ENCODE assay signal across 9 cellular contexts in the genomic region with DNA sequence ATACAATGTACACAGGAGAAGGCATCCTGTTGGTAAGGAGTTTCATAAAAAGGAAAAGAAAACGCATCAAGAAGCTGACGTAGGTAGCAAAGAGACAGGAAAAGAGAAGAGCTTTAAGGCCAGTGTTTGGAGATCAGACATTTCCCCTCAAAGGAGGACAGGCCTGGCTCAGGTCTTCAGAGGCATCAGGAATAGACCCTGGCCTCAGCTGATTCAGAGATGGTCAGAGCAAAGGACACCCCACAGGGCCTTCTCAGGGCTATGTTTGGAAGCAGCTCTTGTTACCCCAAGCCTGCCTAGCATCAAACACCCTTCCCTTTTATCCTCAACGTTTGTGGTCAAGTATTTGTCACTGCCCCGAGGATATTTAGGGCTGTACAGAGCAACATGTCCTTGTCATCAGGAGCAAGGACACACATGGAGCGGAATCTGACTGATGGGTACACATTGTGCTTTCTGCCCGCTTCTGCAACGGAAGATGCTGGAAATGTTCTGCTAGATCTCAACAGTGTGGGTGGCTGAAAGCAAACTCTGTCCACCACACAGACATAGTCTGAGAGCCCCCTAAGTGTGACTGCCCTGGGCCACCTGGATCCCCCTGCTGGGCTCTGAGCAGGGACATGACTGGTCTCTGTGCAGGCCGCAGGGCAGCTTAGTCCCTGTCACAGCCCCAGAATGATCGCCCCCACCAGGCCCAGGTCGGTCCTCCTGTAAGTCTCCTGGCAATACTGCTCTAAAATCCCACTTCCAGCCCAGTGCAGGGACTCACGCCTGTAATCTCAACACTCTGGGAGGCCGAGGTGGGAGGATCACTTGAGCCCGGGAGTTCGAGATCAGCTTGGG. TPM values are rescaled to one million over a fixed set of nuclear protein-coding genes. Genes with fewer than 3 reads are reported as not detected.
DNase-seq lines count a peak whose midpoint lies in the region; ATAC-seq and TF ChIP-seq lines count a peak whose summit lies in the region.
"Had no signal": no experiment of that assay in that cellular context is flagged by ENCODE, and none has a peak within 500 bp of the region (broad histone marks: within the 10 kb centered on the region; RNA-seq: fewer than 3 reads in every experiment).

No MANE protein-coding gene starts in this region.

- H3K4me2 ChIP-seq in DOHH2 (ENCODE audit: low read length) = peak overlapping the region; percentile 79
- H3K4me2 ChIP-seq in trophoblast cell (ENCODE audit: low read length) = no peak overlapping the region

- no peak overlapping the region for H4K12ac ChIP-seq in trophoblast cell (ENCODE audit: low read depth, low read length)

- H3K23ac ChIP-seq in trophoblast cell (ENCODE audit: low read length) = no peak overlapping the region

- no peak overlapping the region for H2AK5ac ChIP-seq in trophoblast cell (ENCODE audit: low read length)

- no peak overlapping the region for H4K91ac ChIP-seq in trophoblast cell (ENCODE audit: low read depth, low read length)

- H3K9me3 Mint-ChIP-seq in effector memory CD8-positive, alpha-beta T cell = no peaks in the 10 kb centered on the region

- no peak overlapping the region for H2BK12ac ChIP-seq in trophoblast cell (ENCODE audit: low read length)

- TF ChIP-seq CTCF in DOHH2 (IDR thresholded peaks at IDR 0.05; ENCODE audit: low read depth, low read length, poor library complexity, severe bottlenecking) (peak; percentile 46), NB4 (IDR thresholded peaks at IDR 0.05; ENCODE audit: low read depth, low read length) (no peak)

- H3K18ac ChIP-seq in trophoblast cell (ENCODE audit: low read length) = no peak overlapping the region

- peak overlapping the region; percentile 38 to 96 for H3K27ac Mint-ChIP-seq in effector memory CD8-positive, alpha-beta T cell

- H3K9me3 ChIP-seq in DOHH2 (ENCODE audit: control insufficient read depth, insufficient read depth, low read length) (no peaks in the 10 kb centered on the region), trophoblast cell (ENCODE audit: insufficient read depth, low read depth, low read length) (no peaks in the 10 kb centered on the region)
- H3K9me3 ChIP-seq: left lung had no signal

- no CpG with 5 or more reads among the region's 14 CpGs for WGBS in trophoblast cell (ENCODE audit: extremely low coverage, insufficient coverage, insufficient read length)

- H3K4me1 ChIP-seq in DOHH2 (ENCODE audit: control insufficient read depth, low read length) (peaks cover 52% of the 10 kb centered on the region), trophoblast cell (ENCODE audit: control insufficient read depth in 1 of 2, insufficient read depth in 2 of 2, low read length in 2 of 2) (no peaks in the 10 kb centered on the region)

- H3K79me1 ChIP-seq in trophoblast cell (ENCODE audit: low read length) = peaks cover 6% of the 10 kb centered on the region

- H3K79me2 ChIP-seq in DOHH2 (ENCODE audit: control insufficient read depth, low read length) (peaks cover 37% of the 10 kb centered on the region), trophoblast cell (ENCODE audit: control insufficient read depth, insufficient read depth, low read length, poor library complexity) (peaks cover 2% of the 10 kb centered on the region)

- H3K36me3 Mint-ChIP-seq in effector memory CD8-positive, alpha-beta T cell (ENCODE audit: insufficient read depth) = peaks cover 16% of the 10 kb centered on the region

- H3K27me3 ChIP-seq in DOHH2 (ENCODE audit: control insufficient read depth, low read length) = no peaks in the 10 kb centered on the region
- H3K27me3 ChIP-seq in trophoblast cell (ENCODE audit: insufficient read depth, low read length) = no peaks in the 10 kb centered on the region

- H3K27ac ChIP-seq in DOHH2 (ENCODE audit: low read depth, low read length) (no peak overlapping the region), trophoblast cell (ENCODE audit: low read depth, low read length) (no peak overlapping the region)

- DNase-seq in NB4 (ENCODE audit: low read depth) (peak; percentile 66), trophoblast cell (no peak), NCI-H2227 treated with DMSO at 0.1 percent for 48 hours (lab: John Stamatoyannopoulos, UW) (no peak), COR-L47 (lab: John Stamatoyannopoulos, UW) (no peak), dedifferentiated amniotic fluid mesenchymal stem cell (ENCODE audit: extremely low spot score) (no peak)
- no peak for DNase-seq in effector memory CD8-positive, alpha-beta T cell
- DNase-seq in effector CD4-positive, alpha-beta T cell = no peak

- H2AFZ ChIP-seq in trophoblast cell (ENCODE audit: insufficient read depth, low read length, poor library complexity) = no peak overlapping the region

- no peak overlapping the region for H3K4ac ChIP-seq in trophoblast cell (ENCODE audit: low read depth, low read length)

- H3K27me3 Mint-ChIP-seq in effector memory CD8-positive, alpha-beta T cell = peaks cover 6 to 10% of the 10 kb centered on the region in 2 donors

- H4K8ac ChIP-seq in trophoblast cell (ENCODE audit: low read depth, low read length) = peak overlapping the region; percentile 70

- peak overlapping the region; percentile 73 for H3K4me3 ChIP-seq in DOHH2 (ENCODE audit: low read length)
- H3K4me3 ChIP-seq in NB4 (ENCODE audit: low read depth, low read length) = peak overlapping the region; percentile 87
- H3K4me3 ChIP-seq in trophoblast cell (ENCODE audit: low read depth, low read length) = no peak overlapping the region

- H3K9me2 ChIP-seq in DOHH2 (replicated peaks; ENCODE audit: control insufficient read depth, low read length) = no peaks in the 10 kb centered on the region

- no peak for TF ChIP-seq POLR2A in NB4 (IDR thresholded peaks at IDR 0.05; ENCODE audit: extremely low read depth, insufficient read length)

- peaks cover 5 to 13% of the 10 kb centered on the region in 2 donors for H3K4me1 Mint-ChIP-seq in effector memory CD8-positive, alpha-beta T cell (ENCODE audit: low read depth in 2 of 2)

- H2BK120ac ChIP-seq in trophoblast cell (ENCODE audit: insufficient read depth, low read length, poor library complexity) = no peak overlapping the region

- H2BK5ac ChIP-seq in trophoblast cell (ENCODE audit: low read depth, low read length, poor library complexity) = no peak overlapping the region

- no peak for ATAC-seq in effector memory CD8-positive, alpha-beta T cell (replicated peaks)

- peak overlapping the region; percentile 86 to 87 for H3K4me3 Mint-ChIP-seq in effector memory CD8-positive, alpha-beta T cell

- H4K20me1 ChIP-seq in DOHH2 (ENCODE audit: control insufficient read depth, insufficient read depth, low read depth, low read length) = no peaks in the 10 kb centered on the region

- H3K14ac ChIP-seq in trophoblast cell (ENCODE audit: low read length) = no peak overlapping the region

- no peak overlapping the region for H3K9ac ChIP-seq in trophoblast cell (ENCODE audit: low read length)

- peaks cover 15% of the 10 kb centered on the region for H3F3A ChIP-seq in DOHH2 (ENCODE audit: control insufficient read depth, insufficient read depth)

- peaks cover 23% of the 10 kb centered on the region for H3K36me3 ChIP-seq in DOHH2 (ENCODE audit: control insufficient read depth, low read length)
- peaks cover 9% of the 10 kb centered on the region in 2 experiments for H3K36me3 ChIP-seq in trophoblast cell (ENCODE audit: control insufficient read depth in 1 of 2, insufficient read depth in 2 of 2, low read length in 2 of 2)

RNA-seq across cellular contexts. Expression of gene ZDHHC4, which starts 1.0 kb away (rescaled TPM):
- polyA plus RNA-seq in trophoblast cell (2013) = 46.6 and 49.4 TPM in 2 replicates

RNA-seq across cellular contexts. Expression of gene INTS15, which starts 13.6 kb away (rescaled TPM):
- polyA plus RNA-seq in trophoblast cell (2013) = 12.6 and 13.9 TPM in 2 replicates

RNA-seq across cellular contexts. Expression of gene GRID2IP, which starts 25.0 kb away (rescaled TPM):
- polyA plus RNA-seq in trophoblast cell (2013) = 0.05 and 0.07 TPM in 2 replicates

RNA-seq across cellular contexts. Expression of gene ZNF853, which starts 39.2 kb away (rescaled TPM):
- polyA plus RNA-seq in trophoblast cell (2013) = 2.3 and 2.5 TPM in 2 replicates
